8 cellular contexts compared by ENCODE assay signal in the genomic region with DNA sequence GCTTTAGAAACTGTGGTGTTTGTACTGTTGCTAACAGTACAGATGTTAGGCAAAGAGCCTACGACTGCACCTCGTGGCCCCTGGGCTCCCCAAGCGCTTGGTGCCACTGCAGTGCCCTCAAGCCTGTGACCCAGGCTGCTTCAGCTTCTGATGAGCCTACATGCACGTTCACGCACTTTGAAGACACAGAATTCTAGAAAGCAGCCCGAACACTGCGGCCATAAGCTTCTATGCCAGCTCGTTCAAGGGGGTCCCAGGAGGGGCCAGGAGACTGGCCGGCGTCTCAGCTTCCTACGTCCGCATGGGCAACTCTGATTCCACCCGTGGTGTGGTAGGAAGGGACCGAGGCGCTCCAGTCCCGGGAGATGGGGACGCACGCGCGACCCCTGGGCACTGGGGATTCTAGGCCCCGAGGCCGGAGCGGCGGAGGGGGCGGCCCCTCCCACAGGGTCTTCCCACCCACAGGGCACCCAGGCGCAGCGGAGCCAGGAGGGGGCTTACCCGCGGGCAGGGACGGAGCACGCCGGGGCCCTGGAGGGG. TPM values are rescaled to one million over a fixed set of nuclear protein-coding genes. Genes with fewer than 3 reads are reported as not detected.
DNase-seq lines count a peak whose midpoint lies in the region; ATAC-seq and TF ChIP-seq lines count a peak whose summit lies in the region.

No MANE protein-coding gene starts in this region.

- H2AFZ ChIP-seq in osteoblast (ENCODE audit: low read length): no peak overlapping the region

- peak overlapping the region; percentile 64 for H3K4me2 ChIP-seq in DOHH2 (ENCODE audit: low read length)
- H3K4me2 ChIP-seq in osteoblast (ENCODE audit: insufficient read depth, low read length): no peak overlapping the region

- no peaks in the 10 kb centered on the region for H3K36me3 ChIP-seq in DOHH2 (ENCODE audit: control insufficient read depth, low read length)
- no peaks in the 10 kb centered on the region for H3K36me3 ChIP-seq in Panc1 (ENCODE audit: control insufficient read depth, insufficient read depth, low read length)
- no peaks in the 10 kb centered on the region for H3K36me3 ChIP-seq in osteoblast (ENCODE audit: insufficient read depth, low read length)

- H3K27me3 ChIP-seq in DOHH2 (ENCODE audit: control insufficient read depth, low read length): peaks cover 66% of the 10 kb centered on the region
- H3K27me3 ChIP-seq in Panc1 (ENCODE audit: control insufficient read depth, insufficient read depth, low read length): no peaks in the 10 kb centered on the region
- peaks cover 42% of the 10 kb centered on the region for H3K27me3 ChIP-seq in osteoblast (ENCODE audit: insufficient read depth, low read length)

- TF ChIP-seq CTCF in DOHH2 (IDR thresholded peaks at IDR 0.05; ENCODE audit: low read depth, low read length, poor library complexity, severe bottlenecking) (no peak), Panc1 (IDR thresholded peaks at IDR 0.05) (no peak), osteoblast (IDR thresholded peaks at IDR 0.05; ENCODE audit: extremely low read depth, low read depth, low read length) (no peak)

- in situ Hi-C loops in Panc1 (cut with HindIII; ENCODE audit: low pct_unique_long_range_greater_than_20kb, low sequenced_read_pairs): no loop called here

- H4K20me1 ChIP-seq in DOHH2 (ENCODE audit: control insufficient read depth, insufficient read depth, low read depth, low read length) (no peaks in the 10 kb centered on the region), osteoblast (ENCODE audit: insufficient read depth, low read length) (no peaks in the 10 kb centered on the region)

- H3F3A ChIP-seq in DOHH2 (ENCODE audit: control insufficient read depth, insufficient read depth): no peaks in the 10 kb centered on the region

- POLR2A ChIA-PET in Panc1 (lab: Charles Lee): interaction anchor here (0.7 kb wide), 1 partner anchor 329 kb away, joined by 3 read pairs; no protein-coding TSS in a partner anchor

- peaks cover 22% of the 10 kb centered on the region for H3K4me1 ChIP-seq in DOHH2 (ENCODE audit: control insufficient read depth, low read length)
- H3K4me1 ChIP-seq in Panc1 (ENCODE audit: control insufficient read depth, insufficient read depth, low read length): peaks cover 36% of the 10 kb centered on the region
- H3K4me1 ChIP-seq in osteoblast (ENCODE audit: insufficient read depth, low read length): no peaks in the 10 kb centered on the region

- H3K79me2 ChIP-seq in DOHH2 (ENCODE audit: control insufficient read depth, low read length) (no peaks in the 10 kb centered on the region), osteoblast (ENCODE audit: insufficient read depth, low read length) (no peaks in the 10 kb centered on the region)

- ATAC-seq in Panc1: peak; percentile 57
- ATAC-seq in HG03039 (IDR thresholded peaks at IDR 0.05; ENCODE audit: unreplicated experiment): no peak
- ATAC-seq in HG03095 (IDR thresholded peaks at IDR 0.05; ENCODE audit: unreplicated experiment): no peak
- no peak for ATAC-seq in GM18502 (IDR thresholded peaks at IDR 0.05; ENCODE audit: poor library complexity, unreplicated experiment)
- no peak for ATAC-seq in GM21360 (IDR thresholded peaks at IDR 0.05; ENCODE audit: unreplicated experiment)

- H3K27ac ChIP-seq in DOHH2 (ENCODE audit: low read depth, low read length): no peak overlapping the region
- peak overlapping the region; percentile 74 for H3K27ac ChIP-seq in Panc1 (ENCODE audit: low read length)
- H3K27ac ChIP-seq in epithelial cell of prostate: peak overlapping the region; percentile 57
- H3K27ac ChIP-seq in osteoblast (ENCODE audit: low read depth, low read length): no peak overlapping the region

- H3K4me3 ChIP-seq in DOHH2 (ENCODE audit: low read length) (peak overlapping the region; percentile 57), Panc1 (ENCODE audit: low read depth in 2 of 2, low read length in 2 of 2) (peak overlapping the region; percentile 53 to 61), osteoblast (ENCODE audit: insufficient read depth, low read length) (peak overlapping the region; percentile 60)

- no peaks in the 10 kb centered on the region for H3K9me3 ChIP-seq in DOHH2 (ENCODE audit: control insufficient read depth, insufficient read depth, low read length)
- 0 out of 2 replicates have a peak, but pooled peaks cover under 1% of the 10 kb centered on the region for H3K9me3 ChIP-seq in Panc1 (ENCODE audit: control insufficient read depth, insufficient read depth, low read depth, low read length)
- no peaks in the 10 kb centered on the region for H3K9me3 ChIP-seq in osteoblast (ENCODE audit: low read depth, low read length)

- no TSS peak for BruUV-seq in Panc1 (replicated peaks; lab: Mats Ljungman, UMichigan)

- DNase-seq in Panc1 (ENCODE audit: low read depth, low spot score): no peak
- no peak for DNase-seq in epithelial cell of prostate (ENCODE audit: low read depth, low spot score)
- DNase-seq in osteoblast (ENCODE audit: insufficient read length, low spot score, missing footprints): peak; percentile 84

- no peaks in the 10 kb centered on the region for H3K9me2 ChIP-seq in DOHH2 (replicated peaks; ENCODE audit: control insufficient read depth, low read length)

- intact Hi-C loops in Panc1 (cut with micrococcal nuclease; ENCODE audit: unreplicated experiment): no loop called here

- CTCF ChIA-PET in Panc1 (lab: Charles Lee): interaction anchor here (0.7 kb wide), 1 partner anchor 31 kb away, joined by 3 read pairs; no protein-coding TSS in a partner anchor

RNA-seq across cellular contexts. Expression of gene MYO5C, which starts 0.7 kb away (rescaled TPM):
- total RNA-seq in Panc1 (2021; ENCODE audit: unreplicated experiment): 28.2 TPM
- polyA plus RNA-seq in Panc1 (2012; ENCODE audit: insufficient read length): 10.3 TPM
- under 0.01 TPM in 2 replicates for total RNA-seq in osteoblast

Comparison
In these comparisons a context has a peak if more than half of its experiments do, and no peak if none do; other contexts are left out.
1. H3K27ac ChIP-seq: peak in Panc1 (single experiment) and epithelial cell of prostate (single experiment); none in DOHH2 (single experiment) and osteoblast (single experiment).
2. RNA of gene MYO5C, which starts 0.7 kb away (total RNA-seq): 28.2 TPM in Panc1 (single experiment); under 0.01 TPM in osteoblast; every median in the first group is over 10 times any median in the second.
3. Peak in every context shown above with its lines, with median percentiles within 50 percentile points of each other: H3K4me3 ChIP-seq.